In genomic region chrX:93422693-93423092, GRCh38 we compare ENCODE assay signal across 9 cellular contexts.
DNase-seq lines count a peak whose midpoint lies in the region; ATAC-seq and TF ChIP-seq lines count a peak whose summit lies in the region.
"Had no signal": no experiment of that assay in that cellular context is flagged by ENCODE, and none has a peak within 500 bp of the region (broad histone marks: within the 10 kb centered on the region; RNA-seq: fewer than 3 reads in every experiment).

No MANE protein-coding gene starts in this region.

- H3K4me1 Mint-ChIP-seq in MCF 10A (ENCODE audit: insufficient read depth, unreplicated experiment): peaks cover 9% of the 10 kb centered on the region

- H3K9me2 ChIP-seq in DOHH2 (replicated peaks; ENCODE audit: control insufficient read depth, low read length): no peaks in the 10 kb centered on the region

- H3K4me1 ChIP-seq in DOHH2 (ENCODE audit: control insufficient read depth, low read length) (no peaks in the 10 kb centered on the region), osteoblast (ENCODE audit: insufficient read depth, low read length) (no peaks in the 10 kb centered on the region)

- ATAC-seq in GM19463 (IDR thresholded peaks at IDR 0.05; ENCODE audit: unreplicated experiment): peak; percentile 90
- no peak for ATAC-seq in HG03280 (IDR thresholded peaks at IDR 0.05; ENCODE audit: unreplicated experiment)

- H3K27me3 ChIP-seq in DOHH2 (ENCODE audit: control insufficient read depth, low read length) (no peaks in the 10 kb centered on the region), osteoblast (ENCODE audit: insufficient read depth, low read length) (no peaks in the 10 kb centered on the region)

- H3K9me3 ChIP-seq in DOHH2 (ENCODE audit: control insufficient read depth, insufficient read depth, low read length): no peaks in the 10 kb centered on the region
- H3K9me3 ChIP-seq in osteoblast (ENCODE audit: low read depth, low read length): no peaks in the 10 kb centered on the region

- DNase-seq in LoVo (ENCODE audit: low spot score) (peak; percentile 8), MCF 10A (ENCODE audit: unreplicated experiment) (peak; percentile 68), osteoblast (ENCODE audit: insufficient read length, low spot score, missing footprints) (peak; percentile 60), amniotic stem cell (lab: John Stamatoyannopoulos, UW) (no peak)
- no peak for DNase-seq in activated CD4-positive, alpha-beta T cell treated with anti-CD3 and anti-CD28 coated beads for 1 hour

- intact Hi-C loops in MCF 10A (cut with micrococcal nuclease): loop anchor here (5.0 to 10.0 kb wide), 2 partner anchors 338 to 1190 kb away; no protein-coding TSS in a partner anchor

- no peak overlapping the region for H2AFZ ChIP-seq in osteoblast (ENCODE audit: low read length)

- H3K27ac ChIP-seq in DOHH2 (ENCODE audit: low read depth, low read length) (no peak overlapping the region), osteoblast (ENCODE audit: low read depth, low read length) (no peak overlapping the region)
- H3K27ac ChIP-seq: SK-N-MC had no signal

- peaks cover 33% of the 10 kb centered on the region for H3K27me3 Mint-ChIP-seq in MCF 10A (ENCODE audit: insufficient read depth, unreplicated experiment)

- CTCF ChIA-PET in MCF 10A (lab: Yijun Ruan, JAX): interaction anchor here (0.8 to 2.4 kb wide), 11 partner anchors 9 to 1192 kb away, joined by 3 to 7 read pairs (median 4); no protein-coding TSS in a partner anchor

- H3K79me2 ChIP-seq in DOHH2 (ENCODE audit: control insufficient read depth, low read length): no peaks in the 10 kb centered on the region
- no peaks in the 10 kb centered on the region for H3K79me2 ChIP-seq in osteoblast (ENCODE audit: insufficient read depth, low read length)

- H3K4me2 ChIP-seq in DOHH2 (ENCODE audit: low read length): no peak overlapping the region
- no peak overlapping the region for H3K4me2 ChIP-seq in osteoblast (ENCODE audit: insufficient read depth, low read length)

- no peak overlapping the region for H3K4me3 Mint-ChIP-seq in MCF 10A (ENCODE audit: unreplicated experiment)

- H3K36me3 ChIP-seq in DOHH2 (ENCODE audit: control insufficient read depth, low read length): no peaks in the 10 kb centered on the region
- no peaks in the 10 kb centered on the region for H3K36me3 ChIP-seq in osteoblast (ENCODE audit: insufficient read depth, low read length)

- H3K4me3 ChIP-seq in DOHH2 (ENCODE audit: low read length) (no peak overlapping the region), osteoblast (ENCODE audit: insufficient read depth, low read length) (no peak overlapping the region)
- H3K4me3 ChIP-seq: SK-N-MC had no signal

- POLR2A ChIA-PET in MCF 10A (lab: Yijun Ruan, JAX): interaction anchor here (0.9 kb wide), 1 partner anchor 10 kb away, joined by 3 read pairs; no protein-coding TSS in a partner anchor

- no peaks in the 10 kb centered on the region for H3K36me3 Mint-ChIP-seq in MCF 10A (ENCODE audit: insufficient read depth, unreplicated experiment)

- no TSS peak for BruUV-seq in MCF 10A (replicated peaks; lab: Mats Ljungman, UMichigan)

- no peak overlapping the region for H3K27ac Mint-ChIP-seq in MCF 10A (ENCODE audit: low read depth, unreplicated experiment)

- peak; percentile 47 for TF ChIP-seq CTCF in DOHH2 (IDR thresholded peaks at IDR 0.05; ENCODE audit: low read depth, low read length, poor library complexity, severe bottlenecking)
- TF ChIP-seq CTCF in MCF 10A (IDR thresholded peaks at IDR 0.05; ENCODE audit: unreplicated experiment): peak; percentile 57
- TF ChIP-seq CTCF in osteoblast (IDR thresholded peaks at IDR 0.05; ENCODE audit: extremely low read depth, low read depth, low read length): peak; percentile 57

- no peaks in the 10 kb centered on the region for H3F3A ChIP-seq in DOHH2 (ENCODE audit: control insufficient read depth, insufficient read depth)

- no peaks in the 10 kb centered on the region for H3K9me3 Mint-ChIP-seq in MCF 10A (ENCODE audit: unreplicated experiment)

- H4K20me1 ChIP-seq in DOHH2 (ENCODE audit: control insufficient read depth, insufficient read depth, low read depth, low read length) (no peaks in the 10 kb centered on the region), osteoblast (ENCODE audit: insufficient read depth, low read length) (no peaks in the 10 kb centered on the region)

Comparison
In these comparisons a context has a peak if more than half of its experiments do, and no peak if none do; other contexts are left out.
1. DNase-seq: peak in LoVo (single experiment), MCF 10A (single experiment) and osteoblast (single experiment); none in amniotic stem cell (single experiment) and activated CD4-positive, alpha-beta T cell treated with anti-CD3 and anti-CD28 coated beads for 1 hour (single experiment).
2. Peak in every context shown above with its lines, with median percentiles within 50 percentile points of each other: CTCF ChIP-seq.